ENCODE assay signal across 7 cellular contexts in genomic region chr3:190964931-190965330, GRCh38.
A peak's percentile ranks its signal among the peaks of the same experiment; 100 is the strongest.
DNase-seq lines count a peak whose midpoint lies in the region; ATAC-seq and TF ChIP-seq lines count a peak whose summit lies in the region.
"Not testable (repeated sequence)": the region's sequence is repeated elsewhere in the genome, so short reads cannot be mapped to it uniquely, and the experiment has no call there.

No MANE protein-coding gene starts in this region.

- H3K36me3 ChIP-seq in HUES48 (ENCODE audit: control insufficient read depth, insufficient read depth, low read length); NT2/D1 (ENCODE audit: insufficient read depth, insufficient read length, low read length); left ventricle myocardium inferior; iPS-20b (ENCODE audit: insufficient read depth, low read depth, low read length): not testable (repeated sequence)

- not testable (repeated sequence) for H3K9me3 ChIP-seq in HUES48 (ENCODE audit: control insufficient read depth, insufficient read depth, low read length); NT2/D1 (ENCODE audit: insufficient read depth, low read length); left ventricle myocardium inferior (replicated peaks); iPS-20b (ENCODE audit: insufficient read depth, low read depth, low read length)

- not testable (repeated sequence) for H3K4me1 Mint-ChIP-seq in dendritic cell treated with granulocyte-macrophage colony-stimulating factor and Interleukin-4, amounts not matched to agents 40 ng/mL and 50 ng/mL, for 4 days (ENCODE audit: low read depth); natural killer cell

- H3K27me3 Mint-ChIP-seq in dendritic cell treated with granulocyte-macrophage colony-stimulating factor and Interleukin-4, amounts not matched to agents 40 ng/mL and 50 ng/mL, for 4 days; natural killer cell (ENCODE audit: low read depth in 2 of 2): not testable (repeated sequence)

- not testable (repeated sequence) for DNase-seq in NT2/D1 (ENCODE audit: low read depth, low spot score); left ventricle myocardium inferior; natural killer cell; retinal pigment epithelial cell (ENCODE audit: low read depth)

- not testable (repeated sequence) for H3K27me3 ChIP-seq in HUES48 (ENCODE audit: control insufficient read depth, insufficient read depth, low read length); NT2/D1 (ENCODE audit: insufficient read depth, insufficient read length); left ventricle myocardium inferior (ENCODE audit: low read depth); iPS-20b (ENCODE audit: insufficient read depth, low read length)

- not testable (repeated sequence) for ATAC-seq in natural killer cell

- not testable (repeated sequence) for H3K36me3 Mint-ChIP-seq in dendritic cell treated with granulocyte-macrophage colony-stimulating factor and Interleukin-4, amounts not matched to agents 40 ng/mL and 50 ng/mL, for 4 days (ENCODE audit: low read depth); natural killer cell

- TF ChIP-seq CTCF in left ventricle myocardium inferior (IDR thresholded peaks at IDR 0.05; ENCODE audit: borderline replicate concordance); natural killer cell (IDR thresholded peaks at IDR 0.05); retinal pigment epithelial cell (conservative IDR thresholded peaks at IDR 0.05; ENCODE audit: low read depth, low read length): not testable (repeated sequence)

- H3K9me3 Mint-ChIP-seq in dendritic cell treated with granulocyte-macrophage colony-stimulating factor and Interleukin-4, amounts not matched to agents 40 ng/mL and 50 ng/mL, for 4 days; natural killer cell: not testable (repeated sequence)

- H3K4me3 ChIP-seq in HUES48 (ENCODE audit: low read depth, low read length) (peak overlapping the region; percentile 75), NT2/D1 (ENCODE audit: insufficient read length, low read depth) (peak overlapping the region; percentile 37), left ventricle myocardium inferior (peak overlapping the region; percentile 56), iPS-20b (ENCODE audit: low read length) (peak overlapping the region; percentile 68), retinal pigment epithelial cell (ENCODE audit: low read length) (peak overlapping the region; percentile 23)

- peaks cover 12% of the 10 kb centered on the region for H3K4me1 ChIP-seq in HUES48 (ENCODE audit: control insufficient read depth, insufficient read depth, low read length)
- H3K4me1 ChIP-seq in NT2/D1 (ENCODE audit: insufficient read depth, insufficient read length); left ventricle myocardium inferior; iPS-20b (ENCODE audit: insufficient read depth, low read length): not testable (repeated sequence)

- H3K9ac ChIP-seq in HUES48 (ENCODE audit: low read depth, low read length) (peak overlapping the region; percentile 75; the same call in 1 of the 2 replicates), NT2/D1 (ENCODE audit: insufficient read length, low read depth) (peak overlapping the region; percentile 56), iPS-20b (ENCODE audit: low read depth, low read length) (peak overlapping the region; percentile 65; the same call in 1 of the 2 replicates)

- not testable (repeated sequence) for H3K27ac Mint-ChIP-seq in dendritic cell treated with granulocyte-macrophage colony-stimulating factor and Interleukin-4, amounts not matched to agents 40 ng/mL and 50 ng/mL, for 4 days; natural killer cell

- not testable (repeated sequence) for H3K27ac ChIP-seq in HUES48 (ENCODE audit: low read depth, low read length); left ventricle myocardium inferior (replicated peaks); iPS-20b (ENCODE audit: low read length)

- intact Hi-C loops in dendritic cell treated with granulocyte-macrophage colony-stimulating factor and Interleukin-4, amounts not matched to agents 40 ng/mL and 50 ng/mL, for 4 days (cut with micrococcal nuclease); left ventricle myocardium inferior (cut with micrococcal nuclease); natural killer cell (cut with micrococcal nuclease): not testable (repeated sequence)

- peak overlapping the region; percentile 23 for H3K4me3 Mint-ChIP-seq in dendritic cell treated with granulocyte-macrophage colony-stimulating factor and Interleukin-4, amounts not matched to agents 40 ng/mL and 50 ng/mL, for 4 days
- H3K4me3 Mint-ChIP-seq in natural killer cell: peak overlapping the region; percentile 64

Comparison
In these comparisons a context has a peak if more than half of its experiments do, and no peak if none do; other contexts are left out.
1. H3K4me3 ChIP-seq: peak in every context shown above with its lines; median percentile 75 in HUES48; 68 in iPS-20b; 56 in left ventricle myocardium inferior; 37 in NT2/D1; 23 in retinal pigment epithelial cell.